8 cellular contexts compared by ENCODE assay signal in genomic region chr20:45358282-45359068, GRCh38. TPM values are rescaled to one million over a fixed set of nuclear protein-coding genes. Genes with fewer than 3 reads are reported as not detected.
A peak's percentile ranks its signal among the peaks of the same experiment; 100 is the strongest.
DNase-seq lines count a peak whose midpoint lies in the region; ATAC-seq and TF ChIP-seq lines count a peak whose summit lies in the region.

No MANE protein-coding gene starts in this region.

- H4K8ac ChIP-seq in H9 (replicated peaks; ENCODE audit: insufficient read length, low read depth, low read length), result no peak overlapping the region

- H2BK5ac ChIP-seq in H9 (ENCODE audit: insufficient read length, low read length), result no peak overlapping the region

- intact Hi-C loops in activated T-helper 2 cell treated with anti-CD3 and anti-CD28 coated beads, Interferon-gamma antibody, Interleukin-2, Interleukin-4, amounts not matched to agents 10 μg/mL and 5 μg/mL and 100 μg/mL, durations not matched to agents 14 hours and 24 hours and 36 hours (cut with micrococcal nuclease), result loop anchor here (5.0 kb wide), 1 partner anchor 41 kb away; no protein-coding TSS in a partner anchor
- intact Hi-C loops in left cardiac atrium (cut with DNase I), result loop anchor here in 1 of 2 donors (2.0 kb wide), 3 partner anchors 14 to 48 kb away; no protein-coding TSS in a partner anchor
- intact Hi-C loops in sigmoid colon (cut with DNase I), result loop anchor here (1.0 to 2.0 kb wide), 2 partner anchors 14 to 421 kb away; no protein-coding TSS in a partner anchor

- peaks cover 39 to 46% of the 10 kb centered on the region in 2 experiments for H3K4me1 Mint-ChIP-seq in H9
- peaks cover 57% of the 10 kb centered on the region for H3K4me1 Mint-ChIP-seq in activated T-helper 2 cell treated with anti-CD3 and anti-CD28 coated beads, Interferon-gamma antibody, Interleukin-2, Interleukin-4, amounts not matched to agents 10 μg/mL and 5 μg/mL and 100 μg/mL, durations not matched to agents 14 hours and 24 hours and 36 hours (ENCODE audit: low read depth)

- H2BK15ac ChIP-seq in H9 (ENCODE audit: low read depth, low read length), result no peak overlapping the region

- ATAC-seq in left cardiac atrium, result peak; percentile 41 to 60

- peaks cover 3% of the 10 kb centered on the region; the same call in 1 of the 2 replicates for H3K4me1 ChIP-seq in H9 (ENCODE audit: insufficient read depth, low read length)
- peaks cover 0 to 77% (median 60%) of the 10 kb centered on the region in 4 donors for H3K4me1 ChIP-seq in sigmoid colon

- no peak overlapping the region for H3K4me3 ChIP-seq in sigmoid colon

- no peak overlapping the region for H3K27ac ChIP-seq in H9 (ENCODE audit: insufficient read length, low read depth, low read length)
- peak overlapping the region; percentile 80 to 96 (median 90) for H3K27ac ChIP-seq in sigmoid colon

- H3K79me1 ChIP-seq in H9 (ENCODE audit: insufficient read depth, low read depth, low read length, poor library complexity, severe bottlenecking), result no peaks in the 10 kb centered on the region

- H3K79me2 ChIP-seq in H9 (ENCODE audit: insufficient read depth, low read length), result no peaks in the 10 kb centered on the region; the same call in 1 of the 2 replicates

- no peak overlapping the region for H4K5ac ChIP-seq in H9 (ENCODE audit: insufficient read length, low read depth, low read length)

- H3K4ac ChIP-seq in H9 (ENCODE audit: low read depth, low read length), result no peak overlapping the region

- H3K4me2 ChIP-seq in H9 (ENCODE audit: insufficient read depth, insufficient read length, low read length), result no peak overlapping the region

- no peaks in the 10 kb centered on the region for H3K9me3 Mint-ChIP-seq in H9
- no peaks in the 10 kb centered on the region for H3K9me3 Mint-ChIP-seq in activated T-helper 2 cell treated with anti-CD3 and anti-CD28 coated beads, Interferon-gamma antibody, Interleukin-2, Interleukin-4, amounts not matched to agents 10 μg/mL and 5 μg/mL and 100 μg/mL, durations not matched to agents 14 hours and 24 hours and 36 hours

- H2BK12ac ChIP-seq in H9 (ENCODE audit: insufficient read length, low read depth, low read length), result no peak overlapping the region

- DNase-seq in H9, result no peak
- DNase-seq in activated T-helper 2 cell treated with anti-CD3 and anti-CD28 coated beads, Interferon-gamma antibody, Interleukin-2, Interleukin-4, amounts not matched to agents 10 μg/mL and 5 μg/mL and 100 μg/mL, durations not matched to agents 14 hours and 24 hours and 36 hours (ENCODE audit: low spot score), result no peak
- peak; percentile 78 for DNase-seq in left cardiac atrium
- DNase-seq in sigmoid colon, result peak; percentile 98
- DNase-seq in RKO (ENCODE audit: low spot score), result no peak
- DNase-seq in NCI-H2227 (lab: John Stamatoyannopoulos, UW; ENCODE audit: unreplicated experiment), result no peak
- no peak for DNase-seq in activated T-cell treated with anti-CD3 and anti-CD28 coated beads, Interleukin-2, amount 50 U/mL, for 1 hour
- no peak for DNase-seq in D341Med (ENCODE audit: low spot score)

- peak overlapping the region; percentile 42 for H3K18ac ChIP-seq in H9 (ENCODE audit: insufficient read length, low read depth, low read length)

- no peaks in the 10 kb centered on the region for H3K27me3 Mint-ChIP-seq in H9 (ENCODE audit: low read depth)
- H3K27me3 Mint-ChIP-seq in activated T-helper 2 cell treated with anti-CD3 and anti-CD28 coated beads, Interferon-gamma antibody, Interleukin-2, Interleukin-4, amounts not matched to agents 10 μg/mL and 5 μg/mL and 100 μg/mL, durations not matched to agents 14 hours and 24 hours and 36 hours (ENCODE audit: low read depth), result no peaks in the 10 kb centered on the region

- peak overlapping the region; percentile 63 for H2AFZ ChIP-seq in H9 (ENCODE audit: low read length)

- no peak overlapping the region for H3K14ac ChIP-seq in H9 (ENCODE audit: insufficient read depth, low read length)

- no peak overlapping the region for H4K91ac ChIP-seq in H9 (ENCODE audit: insufficient read length, low read depth, low read length)

- TF ChIP-seq EP300 in sigmoid colon (IDR thresholded peaks at IDR 0.05), result peak; percentile 65 to 99 (median 86)

- H3K27me3 ChIP-seq in H9 (ENCODE audit: insufficient read depth, low read length), result no peaks in the 10 kb centered on the region
- H3K27me3 ChIP-seq in sigmoid colon, result no peaks in the 10 kb centered on the region

- H3K9me3 ChIP-seq in H9 (ENCODE audit: control insufficient read depth, low read depth, low read length) (no peaks in the 10 kb centered on the region), sigmoid colon (no peaks in the 10 kb centered on the region)

- no peak overlapping the region for H3K23ac ChIP-seq in H9 (ENCODE audit: insufficient read length, low read depth, low read length)

- H3K9ac ChIP-seq in H9 (ENCODE audit: extremely low read depth, insufficient read length, low read length), result no peak overlapping the region

- no peak overlapping the region for H3T11ph ChIP-seq in H9 (ENCODE audit: low read length)

- no peaks in the 10 kb centered on the region for H3K36me3 ChIP-seq in sigmoid colon

- H3K56ac ChIP-seq in H9 (ENCODE audit: insufficient read length, low read depth, low read length), result no peak overlapping the region

- no CpG with 5 or more reads among the region's 10 CpGs for WGBS in H9 (ENCODE audit: extremely low coverage, insufficient read length, low lambda C conversion rate)
- WGBS in sigmoid colon, 2 donors, result 50 to 72% methylated on average over 10 of the region's 10 CpGs

- H2AK5ac ChIP-seq in H9 (ENCODE audit: insufficient read length, low read length), result no peak overlapping the region

- H3K4me3 Mint-ChIP-seq in H9, result no peak overlapping the region
- H3K4me3 Mint-ChIP-seq in activated T-helper 2 cell treated with anti-CD3 and anti-CD28 coated beads, Interferon-gamma antibody, Interleukin-2, Interleukin-4, amounts not matched to agents 10 μg/mL and 5 μg/mL and 100 μg/mL, durations not matched to agents 14 hours and 24 hours and 36 hours (ENCODE audit: low read depth), result no peak overlapping the region

- H3K36me3 Mint-ChIP-seq in H9 (ENCODE audit: insufficient read depth in 1 of 3, low read depth in 3 of 3), result no peaks in the 10 kb centered on the region
- no peaks in the 10 kb centered on the region for H3K36me3 Mint-ChIP-seq in activated T-helper 2 cell treated with anti-CD3 and anti-CD28 coated beads, Interferon-gamma antibody, Interleukin-2, Interleukin-4, amounts not matched to agents 10 μg/mL and 5 μg/mL and 100 μg/mL, durations not matched to agents 14 hours and 24 hours and 36 hours (ENCODE audit: low read depth)

- H4K20me1 ChIP-seq in H9 (ENCODE audit: control insufficient read depth, insufficient read depth, insufficient read length), result no peaks in the 10 kb centered on the region

- no peak overlapping the region for H2BK20ac ChIP-seq in H9 (ENCODE audit: low read depth, low read length, poor library complexity, severe bottlenecking)

- no peak overlapping the region for H2BK120ac ChIP-seq in H9 (ENCODE audit: low read depth, low read length, poor library complexity, severe bottlenecking)

- no peak for TF ChIP-seq CTCF in H9 (conservative IDR thresholded peaks at IDR 0.05)
- no peak for TF ChIP-seq CTCF in sigmoid colon (IDR thresholded peaks at IDR 0.05)

- peaks cover 2% of the 10 kb centered on the region for H3K23me2 ChIP-seq in H9 (ENCODE audit: insufficient read length, low read depth, low read length, poor library complexity, severe bottlenecking)

- TF ChIP-seq POLR2A in sigmoid colon (IDR thresholded peaks at IDR 0.05), result peak; percentile 42 to 51

- H3K27ac Mint-ChIP-seq in H9, result peak overlapping the region in 2 of 3 experiments; percentile 16 to 34; a peak in 1 of 7 replicates
- peak overlapping the region; percentile 15 for H3K27ac Mint-ChIP-seq in activated T-helper 2 cell treated with anti-CD3 and anti-CD28 coated beads, Interferon-gamma antibody, Interleukin-2, Interleukin-4, amounts not matched to agents 10 μg/mL and 5 μg/mL and 100 μg/mL, durations not matched to agents 14 hours and 24 hours and 36 hours

RNA-seq across cellular contexts. Expression of gene SYS1, which starts 4.5 kb away (rescaled TPM):
- total RNA-seq in H9 (2021) (18.6 and 21.0 TPM in 2 replicates), left cardiac atrium (10 to 100 TPM; 23.4 to 24.1 TPM), sigmoid colon (10 to 100 TPM; 44.2 to 58.7 (median 52.2) TPM)
- 16.8 and 20.1 TPM in 2 replicates for total RNA-seq in activated T-helper 2 cell treated with anti-CD3 and anti-CD28 coated beads, Interferon-gamma antibody, Interleukin-2, Interleukin-4, amounts not matched to agents 10 μg/mL and 5 μg/mL and 100 μg/mL, durations not matched to agents 14 hours and 24 hours and 36 hours
- 10 to 100 TPM; 14.4 to 35.6 (median 17.1) TPM for polyA plus RNA-seq in sigmoid colon

RNA-seq across cellular contexts. Expression of gene SDC4, which starts 10.3 kb away (rescaled TPM):
- total RNA-seq in H9 (2021), result 50.7 and 54.3 TPM in 2 replicates
- total RNA-seq in activated T-helper 2 cell treated with anti-CD3 and anti-CD28 coated beads, Interferon-gamma antibody, Interleukin-2, Interleukin-4, amounts not matched to agents 10 μg/mL and 5 μg/mL and 100 μg/mL, durations not matched to agents 14 hours and 24 hours and 36 hours, result 133 and 136 TPM in 2 replicates
- 100 to 1,000 TPM in 1 of 2 donors, 10 to 100 TPM in 1; 51.4 to 152 TPM for total RNA-seq in left cardiac atrium
- total RNA-seq in sigmoid colon, result 100 to 1,000 TPM in 1 of 4 donors, 10 to 100 TPM in 3; 79.9 to 149 (median 88.5) TPM
- 10 to 100 TPM; 22.2 to 63.9 (median 23.6) TPM for polyA plus RNA-seq in sigmoid colon

RNA-seq across cellular contexts. Expression of gene TP53TG5, which starts 19.6 kb away (rescaled TPM):
- 0.59 TPM in 1 of 2 replicates, not detected in the other for total RNA-seq in H9 (2021)
- not detected in 2 replicates for total RNA-seq in activated T-helper 2 cell treated with anti-CD3 and anti-CD28 coated beads, Interferon-gamma antibody, Interleukin-2, Interleukin-4, amounts not matched to agents 10 μg/mL and 5 μg/mL and 100 μg/mL, durations not matched to agents 14 hours and 24 hours and 36 hours
- 1 to 10 TPM in 1 of 2 donors, under 1 TPM in 1; 0.68 to 2.0 TPM for total RNA-seq in left cardiac atrium
- under 1 TPM in 1 of 4 donors, not detected in 3; 0.36 TPM for total RNA-seq in sigmoid colon
- under 1 TPM in 1 of 3 donors, not detected in 2; 0.03 TPM for polyA plus RNA-seq in sigmoid colon

RNA-seq across cellular contexts. Expression of gene DBNDD2, which starts 49.6 kb away (rescaled TPM):
- 39.1 and 39.3 TPM in 2 replicates for total RNA-seq in H9 (2021)
- 12.3 and 12.8 TPM in 2 replicates for total RNA-seq in activated T-helper 2 cell treated with anti-CD3 and anti-CD28 coated beads, Interferon-gamma antibody, Interleukin-2, Interleukin-4, amounts not matched to agents 10 μg/mL and 5 μg/mL and 100 μg/mL, durations not matched to agents 14 hours and 24 hours and 36 hours
- total RNA-seq in left cardiac atrium, result 100 to 1,000 TPM; 177 to 200 TPM
- 100 to 1,000 TPM in 3 of 4 donors, 10 to 100 TPM in 1; 99.7 to 111 (median 103) TPM for total RNA-seq in sigmoid colon
- 100 to 1,000 TPM; 112 to 174 (median 137) TPM for polyA plus RNA-seq in sigmoid colon

RNA-seq across cellular contexts. Expression of gene MATN4, which starts 50.4 kb away (rescaled TPM):
- total RNA-seq in H9 (2021), result 0.11 TPM in 1 of 2 replicates, not detected in the other
- total RNA-seq in activated T-helper 2 cell treated with anti-CD3 and anti-CD28 coated beads, Interferon-gamma antibody, Interleukin-2, Interleukin-4, amounts not matched to agents 10 μg/mL and 5 μg/mL and 100 μg/mL, durations not matched to agents 14 hours and 24 hours and 36 hours, result 0.39 and 0.64 TPM in 2 replicates
- not detected for total RNA-seq in left cardiac atrium
- total RNA-seq in sigmoid colon, result not detected
- polyA plus RNA-seq in sigmoid colon, result under 1 TPM in 1 of 3 donors, not detected in 2; 0.17 TPM

Comparison
In these comparisons a context has a peak if more than half of its experiments do, and no peak if none do; other contexts are left out.
1. DNase-seq: peak in left cardiac atrium (single experiment) and sigmoid colon (single experiment); none in H9 (single experiment), activated T-helper 2 cell treated with anti-CD3 and anti-CD28 coated beads, Interferon-gamma antibody, Interleukin-2, Interleukin-4, amounts not matched to agents 10 μg/mL and 5 μg/mL and 100 μg/mL, durations not matched to agents 14 hours and 24 hours and 36 hours (single experiment), RKO (single experiment), NCI-H2227 (single experiment), activated T-cell treated with anti-CD3 and anti-CD28 coated beads, Interleukin-2, amount 50 U/mL, for 1 hour (single experiment) and D341Med (single experiment).